8 cellular contexts compared by ENCODE assay signal in the genomic region with DNA sequence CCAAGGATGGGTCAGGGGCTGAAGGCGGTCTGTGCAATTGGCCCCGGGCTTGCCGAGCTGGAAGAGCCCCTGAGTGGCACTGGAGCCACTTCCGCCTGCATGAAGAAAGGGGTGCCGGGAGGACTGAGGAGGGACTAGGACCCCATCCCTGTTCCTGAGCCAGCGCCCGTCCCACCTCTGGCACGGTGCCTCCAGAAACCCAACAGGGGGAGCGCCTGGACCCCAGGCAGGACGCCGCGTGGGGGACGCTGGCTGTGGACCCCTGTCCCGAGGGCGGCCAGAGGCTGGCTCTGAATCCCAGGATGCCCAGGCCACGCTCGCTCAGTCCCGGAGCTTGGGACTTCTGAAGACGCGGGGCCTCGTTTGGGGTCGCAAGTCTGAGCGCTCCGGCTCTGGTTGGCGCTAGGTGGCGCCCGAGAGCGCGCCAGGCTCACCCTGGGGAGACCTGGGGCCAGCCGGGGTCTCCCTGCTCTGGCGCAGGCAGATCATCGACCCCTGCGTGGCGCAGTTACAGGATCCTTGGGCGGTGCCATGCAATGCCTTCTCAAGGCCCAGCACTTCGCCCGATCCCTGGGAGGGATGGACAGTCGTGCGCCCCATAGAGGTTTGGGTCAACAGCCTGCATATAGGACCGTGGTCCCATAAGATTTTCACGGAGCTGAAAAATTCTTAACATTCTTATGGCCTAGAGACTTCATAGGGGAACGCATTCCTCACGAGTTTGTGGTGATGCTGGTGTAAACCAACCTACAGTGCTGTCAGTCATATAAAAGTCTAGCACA. TPM values are rescaled to one million over a fixed set of nuclear protein-coding genes. Genes with fewer than 3 reads are reported as not detected.
DNase-seq lines count a peak whose midpoint lies in the region; TF ChIP-seq lines count a peak whose summit lies in the region.

No MANE protein-coding gene starts in this region.

- H3K4me3 ChIP-seq in AG10803 (ENCODE audit: low read length): peak overlapping the region; percentile 54
- H3K4me3 ChIP-seq in H7 (ENCODE audit: insufficient read depth, low read depth, low read length): peak overlapping the region; percentile 22
- H3K4me3 ChIP-seq in prostate gland: peak overlapping the region; percentile 20 to 30
- peak overlapping the region; percentile 47 to 55 for H3K4me3 ChIP-seq in vagina

- CTCF ChIA-PET in activated naive CD4-positive, alpha-beta T cell treated with anti-CD3 and anti-CD28 coated beads for 36 hours (lab: Charles Lee): interaction anchor here (0.5 to 3.2 kb wide), 17 partner anchors 9 to 678 kb away, joined by 3 to 23 read pairs (median 3); no protein-coding TSS in a partner anchor

- H3K4me3 Mint-ChIP-seq in activated naive CD4-positive, alpha-beta T cell treated with anti-CD3 and anti-CD28 coated beads for 36 hours: peak overlapping the region; percentile 21

- no peaks in the 10 kb centered on the region for H3K36me3 Mint-ChIP-seq in activated naive CD4-positive, alpha-beta T cell treated with anti-CD3 and anti-CD28 coated beads for 36 hours (ENCODE audit: low read depth)

- TF ChIP-seq CTCF in AG10803 (conservative IDR thresholded peaks at IDR 0.05; ENCODE audit: low read length) (peak; percentile 75), prostate gland (IDR thresholded peaks at IDR 0.05) (peak; percentile 54 to 72 (median 64)), vagina (IDR thresholded peaks at IDR 0.05) (peak; percentile 68 to 98 (median 83))

- H3K36me3 ChIP-seq in H7 (replicated peaks; ENCODE audit: control insufficient read depth, insufficient read depth, low read length) (no peaks in the 10 kb centered on the region), prostate gland (no peaks in the 10 kb centered on the region), vagina (no peaks in the 10 kb centered on the region)

- TF ChIP-seq POLR2A in prostate gland (IDR thresholded peaks at IDR 0.05): no peak
- TF ChIP-seq POLR2A in vagina (IDR thresholded peaks at IDR 0.05): no peak

- 8% methylated on average over 42 of the region's 43 CpGs for WGBS in prostate gland

- H3K27me3 Mint-ChIP-seq in activated naive CD4-positive, alpha-beta T cell treated with anti-CD3 and anti-CD28 coated beads for 36 hours (ENCODE audit: low read depth): peaks cover 4% of the 10 kb centered on the region

- H3K9me3 Mint-ChIP-seq in activated naive CD4-positive, alpha-beta T cell treated with anti-CD3 and anti-CD28 coated beads for 36 hours: no peaks in the 10 kb centered on the region

- H3K27me3 ChIP-seq in H7 (ENCODE audit: control insufficient read depth, insufficient read depth, low read length) (no peaks in the 10 kb centered on the region), prostate gland (replicated peaks; ENCODE audit: insufficient read depth) (no peaks in the 10 kb centered on the region), vagina (no peaks in the 10 kb centered on the region)

- H3K9me3 ChIP-seq in prostate gland: no peaks in the 10 kb centered on the region
- H3K9me3 ChIP-seq in vagina: no peaks in the 10 kb centered on the region

- peak; percentile 91 for DNase-seq in AG10803 (ENCODE audit: low read depth)
- DNase-seq in H7: peak; percentile 97
- peak; percentile 20 for DNase-seq in SHP77 treated with DMSO at 0.1 percent for 48 hours (lab: John Stamatoyannopoulos, UW)
- peak; percentile 66 for DNase-seq in activated naive CD4-positive, alpha-beta T cell treated with anti-CD3 and anti-CD28 coated beads for 36 hours
- DNase-seq in head of caudate nucleus: peak in 39 of 42 donors; percentile 22 to 75 (median 50)
- no peak for DNase-seq in prostate gland (ENCODE audit: low spot score)
- DNase-seq in vagina (ENCODE audit: extremely low spot score in 2 of 2): no peak
- DNase-seq in GF-D8 (lab: John Stamatoyannopoulos, UW): no peak

- H3K4me1 Mint-ChIP-seq in activated naive CD4-positive, alpha-beta T cell treated with anti-CD3 and anti-CD28 coated beads for 36 hours (ENCODE audit: low read depth): peaks cover 1% of the 10 kb centered on the region

- no peak overlapping the region for H3K27ac ChIP-seq in prostate gland
- H3K27ac ChIP-seq in vagina: no peak overlapping the region

- H3K4me1 ChIP-seq in prostate gland (replicated peaks) (no peaks in the 10 kb centered on the region), vagina (peaks cover 6% of the 10 kb centered on the region)

- no peak overlapping the region for H3K27ac Mint-ChIP-seq in activated naive CD4-positive, alpha-beta T cell treated with anti-CD3 and anti-CD28 coated beads for 36 hours

- intact Hi-C loops in activated naive CD4-positive, alpha-beta T cell treated with anti-CD3 and anti-CD28 coated beads for 36 hours (cut with micrococcal nuclease): loop anchor here (1.0 kb wide), 2 partner anchors 315 to 391 kb away; no protein-coding TSS in a partner anchor
- intact Hi-C loops in head of caudate nucleus (cut with DNase I) (no loop called here), prostate gland (cut with DNase I) (no loop called here), vagina (cut with DNase I) (no loop called here)

RNA-seq across cellular contexts. Expression of a gene that starts 58.5 kb away (rescaled TPM):
- total RNA-seq in H7 (2014; rRNA removed; shearing (Covaris generic)): 11.7 and 14.6 TPM in 2 replicates
- total RNA-seq in activated naive CD4-positive, alpha-beta T cell treated with anti-CD3 and anti-CD28 coated beads for 36 hours: 10 to 100 TPM; 29.9 to 33.0 TPM
- total RNA-seq in prostate gland: 100 to 1,000 TPM in 1 of 2 donors, 10 to 100 TPM in 1; 82.2 to 143 TPM
- 102 TPM for total RNA-seq in vagina

Comparison
In these comparisons a context has a peak if more than half of its experiments do, and no peak if none do; other contexts are left out.
1. DNase-seq: peak in AG10803 (single experiment), H7 (single experiment), SHP77 treated with DMSO at 0.1 percent for 48 hours (single experiment), activated naive CD4-positive, alpha-beta T cell treated with anti-CD3 and anti-CD28 coated beads for 36 hours (single experiment) and head of caudate nucleus (39 of 42); none in prostate gland (single experiment), vagina (0 of 2) and GF-D8 (single experiment).
2. Peak in every context shown above with its lines, with median percentiles within 50 percentile points of each other: H3K4me3 ChIP-seq and CTCF ChIP-seq.